Comparison of ENCODE assay signal across 22 cellular contexts in the genomic region with DNA sequence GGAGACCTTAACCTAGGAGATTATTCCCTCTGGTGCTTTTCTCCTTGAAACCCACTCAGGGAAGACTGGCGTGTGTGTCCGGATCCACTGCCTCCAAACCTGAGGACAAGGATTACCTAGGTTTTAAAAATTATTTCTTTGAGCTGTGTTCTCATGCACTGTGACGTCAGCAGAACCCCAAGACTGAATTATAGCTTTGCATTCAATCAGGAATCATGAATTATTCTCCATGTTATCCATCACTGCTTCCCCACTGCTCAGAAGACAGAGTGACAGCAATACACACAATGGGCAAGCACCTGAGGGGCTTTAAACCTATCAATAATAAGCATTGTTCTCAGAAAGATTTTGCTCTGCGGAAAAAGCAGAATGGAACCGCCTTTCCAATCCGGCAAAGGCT.
A peak's percentile ranks its signal among the peaks of the same experiment; 100 is the strongest.
DNase-seq lines count a peak whose midpoint lies in the region; ATAC-seq, FAIRE-seq and TF ChIP-seq lines count a peak whose summit lies in the region.
"Had no signal": no experiment of that assay in that cellular context is flagged by ENCODE, and none has a peak within 500 bp of the region (broad histone marks: within the 10 kb centered on the region; RNA-seq: fewer than 3 reads in every experiment).

No MANE protein-coding gene starts in this region.

- H3K9me3 ChIP-seq in HepG2 (ENCODE audit: low read length) (no peaks in the 10 kb centered on the region), right lobe of liver (no peaks in the 10 kb centered on the region), mesenchymal stem cell (ENCODE audit: control insufficient read depth, low read length) (no peaks in the 10 kb centered on the region)
- H3K9me3 ChIP-seq: BE2C, Caco-2 had no signal

- intact Hi-C loops in HepG2 (cut with micrococcal nuclease; ENCODE audit: unreplicated experiment) (no loop called here), right lobe of liver (cut with DNase I) (no loop called here)

- no peak overlapping the region for H3K9ac ChIP-seq in HepG2 (ENCODE audit: insufficient read depth, low read depth, low read length)
- H3K9ac ChIP-seq in mesenchymal stem cell (ENCODE audit: low read length): no peak overlapping the region
- H3K9ac ChIP-seq: BLaER1 had no signal

- H3K4me3 ChIP-seq in HepG2 (replicated peaks in 1 of 3; ENCODE audit: insufficient read depth in 1 of 3, low read depth in 2 of 3, low read length in 3 of 3) (no peak overlapping the region), right lobe of liver (no peak overlapping the region), mesenchymal stem cell (ENCODE audit: insufficient read depth in 1 of 2, low read depth in 1 of 2, low read length in 2 of 2) (no peak overlapping the region)
- H3K4me3 ChIP-seq: BLaER1 had no signal

- POLR2A ChIA-PET in HepG2 (lab: Yijun Ruan, JAX): no interaction called here

- H3K27ac ChIP-seq in HepG2 (ENCODE audit: extremely low read length, insufficient read depth, low read length) (no peak overlapping the region), right lobe of liver (no peak overlapping the region), mesenchymal stem cell (ENCODE audit: low read length, poor library complexity, severe bottlenecking) (no peak overlapping the region)
- H3K27ac ChIP-seq: BLaER1 had no signal

- H3K4ac ChIP-seq in mesenchymal stem cell (ENCODE audit: low read depth in 1 of 2, low read length in 2 of 2): no peak overlapping the region

- H2AFZ ChIP-seq in HepG2 (ENCODE audit: low read length): no peak overlapping the region
- no peak overlapping the region for H2AFZ ChIP-seq in mesenchymal stem cell (ENCODE audit: low read depth, low read length)

- H3K18ac ChIP-seq in mesenchymal stem cell (ENCODE audit: low read depth in 1 of 2, low read length in 2 of 2): no peak overlapping the region

- no peak for TF ChIP-seq POLR2A in HepG2 (IDR thresholded peaks at IDR 0.05; ENCODE audit: insufficient read depth in 1 of 2, low read depth in 2 of 2, low read length in 2 of 2)
- no peak for TF ChIP-seq POLR2A in right lobe of liver (IDR thresholded peaks at IDR 0.05)

- DNase-seq in HepG2 (ENCODE audit: low spot score) (no peak), right lobe of liver (no peak), mesenchymal stem cell (no peak)
- no peak for DNase-seq in stimulated activated CD4-positive, alpha-beta T cell treated with anti-CD3 and anti-CD28 coated beads, Interleukin-2, amount 100 ng/mL, for 48 hours
- DNase-seq in stimulated activated CD4-positive, alpha-beta T cell treated with anti-CD3 and anti-CD28 coated beads, Interleukin-15, amount 100 ng/mL, for 24 hours: no peak
- DNase-seq: 8988T; ACHN; BE2C; C1 segment of cervical spinal cord; Caco-2; Calu3; CD4-positive, alpha-beta memory T cell; CD4-positive, CD25-positive, alpha-beta regulatory T cell; CD8-positive, alpha-beta memory T cell; DMS79 treated with DMSO at 0.1 percent for 48 hours; GF-D8 had no signal

- no peak overlapping the region for H2BK15ac ChIP-seq in mesenchymal stem cell (ENCODE audit: low read depth, poor library complexity, severe bottlenecking)

- H3K4me1 ChIP-seq in HepG2 (ENCODE audit: insufficient read depth, low read length): no peaks in the 10 kb centered on the region
- no peaks in the 10 kb centered on the region for H3K4me1 ChIP-seq in right lobe of liver
- peaks cover 3% of the 10 kb centered on the region for H3K4me1 ChIP-seq in mesenchymal stem cell (ENCODE audit: control insufficient read depth, insufficient read depth, low read depth, low read length)
- H3K4me1 ChIP-seq: BE2C, BLaER1, Caco-2 had no signal

- no peak overlapping the region for H3K14ac ChIP-seq in mesenchymal stem cell (ENCODE audit: low read length in 2 of 2)

- H3K36me3 ChIP-seq in HepG2 (replicated peaks in 1 of 2; ENCODE audit: control insufficient read depth in 1 of 2, insufficient read depth in 2 of 2, low read length in 2 of 2): no peaks in the 10 kb centered on the region
- H3K36me3 ChIP-seq in right lobe of liver: no peaks in the 10 kb centered on the region
- H3K36me3 ChIP-seq in mesenchymal stem cell (ENCODE audit: control insufficient read depth in 1 of 2, insufficient read depth in 2 of 2, low read depth in 1 of 2, low read length in 2 of 2): no peaks in the 10 kb centered on the region
- H3K36me3 ChIP-seq: BE2C, BLaER1 had no signal

- in situ Hi-C loops in HepG2 (cut with HindIII; ENCODE audit: extremely low pct_ligation_motif_present, low pct_unique_long_range_greater_than_20kb): no loop called here

- no peak for ATAC-seq in HepG2
- ATAC-seq in right lobe of liver: no peak

- no peak overlapping the region for H4K91ac ChIP-seq in mesenchymal stem cell (ENCODE audit: low read length)

- H2BK5ac ChIP-seq in mesenchymal stem cell (ENCODE audit: low read depth, low read length, poor library complexity, severe bottlenecking): peak overlapping the region; percentile 44

- no peak overlapping the region for H3K23ac ChIP-seq in mesenchymal stem cell (ENCODE audit: low read length in 2 of 2)

- TF ChIP-seq RAD21 in HepG2 (CRISPR knock-in tag; IDR thresholded peaks at IDR 0.05): no peak

- H2BK120ac ChIP-seq in mesenchymal stem cell (ENCODE audit: low read depth, low read length): no peak overlapping the region

- no peak overlapping the region for H2BK12ac ChIP-seq in mesenchymal stem cell (ENCODE audit: low read length in 2 of 2)

- FAIRE-seq in HepG2 (lab: Jason Lieb, UNC): no peak
- FAIRE-seq: A204.1, D721Med, G401.6, GM12891, GM19239 had no signal

- H3K79me1 ChIP-seq in mesenchymal stem cell (replicated peaks; ENCODE audit: low read length, poor library complexity, severe bottlenecking): no peaks in the 10 kb centered on the region

- 21% methylated on average over 6 of the region's 6 CpGs for WGBS in HepG2 (ENCODE audit: low lambda C conversion rate)
- 64% methylated on average over 6 of the region's 6 CpGs for WGBS in right lobe of liver (ENCODE audit: insufficient coverage, low coverage, low lambda C conversion rate, missing lambda C conversion rate)
- WGBS in mesenchymal stem cell: 87% methylated on average over 6 of the region's 6 CpGs

- peak overlapping the region; percentile 48 for H2AK5ac ChIP-seq in mesenchymal stem cell (ENCODE audit: low read length, severe bottlenecking)

- no peak for TF ChIP-seq CTCF in HepG2 (CRISPR knock-in tag; IDR thresholded peaks at IDR 0.05)
- no peak for TF ChIP-seq CTCF in right lobe of liver (IDR thresholded peaks at IDR 0.05)

- no peak overlapping the region for H4K8ac ChIP-seq in mesenchymal stem cell (ENCODE audit: low read length)

- TF ChIP-seq EP300 in HepG2 (IDR thresholded peaks at IDR 0.05; ENCODE audit: low read depth in 2 of 2, low read length in 2 of 2) (no peak), HepG2 (CRISPR knock-in tag; IDR thresholded peaks at IDR 0.05; ENCODE audit: borderline replicate concordance) (no peak)

- no peak overlapping the region for H3K4me2 ChIP-seq in HepG2 (ENCODE audit: low read depth, low read length)
- H3K4me2 ChIP-seq in mesenchymal stem cell (ENCODE audit: low read length, poor library complexity, severe bottlenecking): no peak overlapping the region
- H3K4me2 ChIP-seq: BLaER1 had no signal

- H3K27me3 ChIP-seq in HepG2 (ENCODE audit: control insufficient read depth in 1 of 2, insufficient read depth in 2 of 2, low read length in 2 of 2) (peaks cover 2 to 24% of the 10 kb centered on the region in 2 experiments; a peak in 4 of 5 replicates), right lobe of liver (no peaks in the 10 kb centered on the region), mesenchymal stem cell (ENCODE audit: control insufficient read depth in 1 of 2, insufficient read depth in 1 of 2, low read length in 2 of 2) (peaks cover 0 to 27% of the 10 kb centered on the region in 2 experiments)

- no peaks in the 10 kb centered on the region for H4K20me1 ChIP-seq in HepG2 (ENCODE audit: insufficient read depth, low read length)
- H4K20me1 ChIP-seq: BLaER1 had no signal

- no TSS peak for BruUV-seq in HepG2 (replicated peaks; lab: Mats Ljungman, UMichigan)

- CTCF ChIA-PET in HepG2 (lab: Yijun Ruan, JAX; ENCODE audit: low intra/inter-chr PET ratio, low total read pairs): no interaction called here

- no peaks in the 10 kb centered on the region for H3K79me2 ChIP-seq in HepG2 (ENCODE audit: insufficient read depth, low read length)

TF ChIP-seq in HepG2, 621 proteins besides CTCF, POLR2A, EP300 and RAD21:
- no peak for TF ChIP-seq MAF1 (CRISPR knock-in tag; IDR thresholded peaks at IDR 0.05; ENCODE audit: borderline replicate concordance)
- peak; percentile 92 for TF ChIP-seq CREB1 (IDR thresholded peaks at IDR 0.05)
- no peak for TF ChIP-seq CREB1 (CRISPR knock-in tag; IDR thresholded peaks at IDR 0.05)
TF ChIP-seq in HepG2: peak in this region for 1.
